ENCODE assay signal across 22 cellular contexts in genomic region chr6:148470141-148470540, GRCh38.
"Had no signal": no experiment of that assay in that cellular context is flagged by ENCODE, and none has a peak within 500 bp of the region (broad histone marks: within the 10 kb centered on the region; RNA-seq: fewer than 3 reads in every experiment).

No MANE protein-coding gene starts in this region.

- H3K4me3 ChIP-seq: breast epithelium, esophagus squamous epithelium, lung, prostate gland, SJSA1, suprapubic skin had no signal

- H3K27me3 ChIP-seq: breast epithelium, esophagus squamous epithelium, SJSA1, suprapubic skin had no signal

- H3K4me1 Mint-ChIP-seq: activated naive CD8-positive, alpha-beta T cell treated with anti-CD3 and anti-CD28 coated beads, Interleukin-2, amount 10 ng/mL, durations not matched to agents 7 days and 5 days; naive thymus-derived CD8-positive, alpha-beta T cell had no signal

- H3K27me3 Mint-ChIP-seq: type B pancreatic cell had no signal

- H3K9me3 ChIP-seq: breast epithelium, esophagus squamous epithelium, prostate gland, SJSA1, suprapubic skin had no signal

- H3K27ac ChIP-seq: breast epithelium, prostate gland, SJSA1, suprapubic skin had no signal

- H3K36me3 ChIP-seq: breast epithelium, prostate gland, SJSA1 had no signal

- H3K4me1 ChIP-seq: breast epithelium, prostate gland had no signal

- DNase-seq: activated CD4-positive, alpha-beta T cell treated with anti-CD3 and anti-CD28 coated beads for 4 hours; activated CD8-positive, alpha-beta memory T cell treated with anti-CD3 and anti-CD28 coated beads, Interleukin-2, amount 50 U/mL, for 48 hours; activated CD8-positive, alpha-beta T cell treated with anti-CD3 and anti-CD28 coated beads, Interleukin-2, amount 10 ng/mL, durations not matched to agents 7 days and 5 days; activated naive CD4-positive, alpha-beta T cell; activated naive CD8-positive, alpha-beta T cell treated with anti-CD3 and anti-CD28 coated beads, Interleukin-2, amount 10 ng/mL, durations not matched to agents 7 days and 5 days; esophagus squamous epithelium; glutamatergic neuron; hypothalamus; naive thymus-derived CD8-positive, alpha-beta T cell; nucleus accumbens; small intestine; SW 1271 had no signal

- H3K9me3 Mint-ChIP-seq: activated naive CD8-positive, alpha-beta T cell treated with anti-CD3 and anti-CD28 coated beads, Interleukin-2, amount 10 ng/mL, durations not matched to agents 7 days and 5 days; activated T-helper 1 cell treated with anti-CD3 and anti-CD28 coated beads, Interleukin-12 subunit alpha, Interleukin-12 subunit beta, Interleukin-2, Interleukin-4 antibody, amounts not matched to agents 30 ng/mL and 10 ng/mL and 1 ng/mL, durations not matched to agents 14 hours and 24 hours and 36 hours; naive thymus-derived CD8-positive, alpha-beta T cell; stimulated activated naive CD8-positive, alpha-beta T cell treated with anti-CD3 and anti-CD28 coated beads, Interleukin-15, Interleukin-2, amounts not matched to agents 100 ng/mL and 50 ng/mL, for 24 hours; type B pancreatic cell; WTC11 had no signal

- H3K27ac Mint-ChIP-seq: activated CD8-positive, alpha-beta T cell treated with anti-CD3 and anti-CD28 coated beads, Interleukin-2, amount 10 ng/mL, durations not matched to agents 7 days and 5 days; activated naive CD8-positive, alpha-beta T cell treated with anti-CD3 and anti-CD28 coated beads, Interleukin-2, amount 10 ng/mL, durations not matched to agents 7 days and 5 days; activated T-helper 1 cell treated with anti-CD3 and anti-CD28 coated beads, Interleukin-12 subunit alpha, Interleukin-12 subunit beta, Interleukin-2, Interleukin-4 antibody, amounts not matched to agents 30 ng/mL and 10 ng/mL and 1 ng/mL, durations not matched to agents 14 hours and 24 hours and 36 hours; naive thymus-derived CD8-positive, alpha-beta T cell; stimulated activated naive CD8-positive, alpha-beta T cell treated with anti-CD3 and anti-CD28 coated beads, Interleukin-15, Interleukin-2, amounts not matched to agents 100 ng/mL and 50 ng/mL, for 24 hours; type B pancreatic cell had no signal

- H3K4me3 Mint-ChIP-seq: activated CD8-positive, alpha-beta T cell treated with anti-CD3 and anti-CD28 coated beads, Interleukin-2, amount 10 ng/mL, durations not matched to agents 7 days and 5 days; activated naive CD8-positive, alpha-beta T cell treated with anti-CD3 and anti-CD28 coated beads, Interleukin-2, amount 10 ng/mL, durations not matched to agents 7 days and 5 days; activated T-helper 1 cell treated with anti-CD3 and anti-CD28 coated beads, Interleukin-12 subunit alpha, Interleukin-12 subunit beta, Interleukin-2, Interleukin-4 antibody, amounts not matched to agents 30 ng/mL and 10 ng/mL and 1 ng/mL, durations not matched to agents 14 hours and 24 hours and 36 hours; naive thymus-derived CD8-positive, alpha-beta T cell; stimulated activated naive CD8-positive, alpha-beta T cell treated with anti-CD3 and anti-CD28 coated beads, Interleukin-15, Interleukin-2, amounts not matched to agents 100 ng/mL and 50 ng/mL, for 24 hours; type B pancreatic cell; WTC11 had no signal

- FAIRE-seq: small intestine, TTC549 had no signal

- H3K36me3 Mint-ChIP-seq: activated naive CD8-positive, alpha-beta T cell treated with anti-CD3 and anti-CD28 coated beads, Interleukin-2, amount 10 ng/mL, durations not matched to agents 7 days and 5 days; naive thymus-derived CD8-positive, alpha-beta T cell had no signal
